1 cellular context compared by ENCODE assay signal in genomic region chr16:84559311-84559932, GRCh38.
TF ChIP-seq lines count a peak whose summit lies in the region.

No MANE protein-coding gene starts in this region.

TF ChIP-seq in GM23338, 12 proteins besides CTCF, POLR2A, EP300 and RAD21 (continued from another document):
- TF ChIP-seq ZNF462 (CRISPR knock-in tag; IDR thresholded peaks at IDR 0.05) (no peak), EZH2 (IDR thresholded peaks at IDR 0.05; ENCODE audit: low read depth, unreplicated experiment) (no peak), REST (IDR thresholded peaks at IDR 0.05; ENCODE audit: unreplicated experiment) (no peak), STAT1 (IDR thresholded peaks at IDR 0.05; ENCODE audit: unreplicated experiment) (no peak)
